8 cellular contexts compared by ENCODE assay signal in the genomic region with DNA sequence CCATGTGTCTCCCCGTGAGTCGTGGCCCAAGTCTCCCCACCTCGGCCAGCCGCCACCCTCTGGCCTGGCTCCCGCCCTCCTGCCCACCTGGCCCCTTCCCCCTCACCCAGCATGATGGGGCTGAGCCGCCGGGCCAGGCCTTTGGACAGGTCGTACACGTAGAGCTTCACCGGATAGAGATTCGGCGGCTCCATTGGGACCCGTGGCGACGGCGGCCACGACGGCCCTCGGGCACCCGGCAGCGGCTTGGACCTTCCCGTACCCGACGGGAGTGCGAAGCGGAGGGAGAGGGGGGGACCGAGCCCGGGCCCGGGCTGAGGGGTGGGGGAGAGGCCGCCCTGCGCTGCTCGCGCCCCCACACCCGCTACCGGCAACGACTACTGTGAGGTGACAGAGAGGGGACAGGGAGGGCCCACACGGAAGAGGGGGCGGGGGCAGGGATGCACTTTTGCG. TPM values are rescaled to one million over a fixed set of nuclear protein-coding genes. Genes with fewer than 3 reads are reported as not detected.
DNase-seq lines count a peak whose midpoint lies in the region; ATAC-seq and TF ChIP-seq lines count a peak whose summit lies in the region.

A gene (minus strand): TSS at position 398 of the 453 bp plus-strand sequence. CDS start 204 bp downstream, at position 194.

- TF ChIP-seq CTCF in Peyer's patch (IDR thresholded peaks at IDR 0.05) (no peak), endodermal cell (conservative IDR thresholded peaks at IDR 0.05) (no peak)

- ATAC-seq in activated T-cell treated with anti-CD3 and anti-CD28 coated beads, Interleukin-2, amount 50 U/mL, for 4 hours: peak; percentile 83 to 84
- peak; percentile 22 for ATAC-seq in HG02885 (IDR thresholded peaks at IDR 0.05; ENCODE audit: poor library complexity, unreplicated experiment)

- H3K4me1 ChIP-seq in Peyer's patch: peaks cover 2 to 27% (median 11%) of the 10 kb centered on the region in 4 donors
- no peaks in the 10 kb centered on the region for H3K4me1 ChIP-seq in endodermal cell (ENCODE audit: control insufficient read depth, insufficient read depth, low read length)
- peaks cover 14 to 28% of the 10 kb centered on the region in 2 donors for H3K4me1 ChIP-seq in muscle layer of duodenum (ENCODE audit: control insufficient read depth in 1 of 2, insufficient read depth in 2 of 2, low read length in 2 of 2)

- peaks cover 42% of the 10 kb centered on the region for H3K4me1 Mint-ChIP-seq in activated T-cell treated with anti-CD3 and anti-CD28 coated beads, Interleukin-2, amount 50 U/mL, for 4 hours (ENCODE audit: low read depth)
- peaks cover 22% of the 10 kb centered on the region for H3K4me1 Mint-ChIP-seq in endodermal cell

- peak within 1 kb of the TSS; percentile 99 for H3K27ac Mint-ChIP-seq in endodermal cell

- H3K4me3 ChIP-seq in Peyer's patch (peak within 1 kb of the TSS; percentile 71 to 91 (median 88)), endodermal cell (ENCODE audit: low read length) (peak within 1 kb of the TSS; percentile 93), muscle layer of duodenum (ENCODE audit: low read depth in 1 of 2, low read length in 2 of 2) (peak within 1 kb of the TSS; percentile 86 to 88)

- H3K9me3 Mint-ChIP-seq in activated T-cell treated with anti-CD3 and anti-CD28 coated beads, Interleukin-2, amount 50 U/mL, for 4 hours: no peaks in the 10 kb centered on the region
- no peaks in the 10 kb centered on the region for H3K9me3 Mint-ChIP-seq in endodermal cell

- peak within 1 kb of the TSS; percentile 98 for H3K9ac ChIP-seq in endodermal cell (ENCODE audit: extremely low read depth, low read length, poor library complexity, severe bottlenecking)

- H3K27ac ChIP-seq in Peyer's patch: peak within 1 kb of the TSS; percentile 92 to 98 (median 96)
- peak within 1 kb of the TSS; percentile 94 for H3K27ac ChIP-seq in endodermal cell (ENCODE audit: low read depth, low read length)
- peak within 1 kb of the TSS; percentile 96 for H3K27ac ChIP-seq in muscle layer of duodenum (ENCODE audit: low read length)

- peak; percentile 82 to 97 for TF ChIP-seq POLR2A in Peyer's patch (IDR thresholded peaks at IDR 0.05)

- 0 to 3% methylated on average over 4 to 39 of the region's 39 CpGs for WGBS in endodermal cell (ENCODE audit: insufficient coverage in 1 of 2, insufficient read length in 1 of 2), 2 experiments

- no peaks in the 10 kb centered on the region for H3K9me3 ChIP-seq in Peyer's patch
- H3K9me3 ChIP-seq in endodermal cell (ENCODE audit: control insufficient read depth, low read length): no peaks in the 10 kb centered on the region
- H3K9me3 ChIP-seq in muscle layer of duodenum (ENCODE audit: control insufficient read depth in 1 of 2, low read length in 2 of 2): no peaks in the 10 kb centered on the region

- DNase-seq in activated T-cell treated with anti-CD3 and anti-CD28 coated beads, Interleukin-2, amount 50 U/mL, for 4 hours: no peak
- DNase-seq in activated T-cell treated with anti-CD3 and anti-CD28 coated beads, Interleukin-2, amount 50 U/mL, for 48 hours: no peak
- no peak for DNase-seq in Peyer's patch
- DNase-seq in endodermal cell: no peak
- DNase-seq in MV-4-11 (lab: John Stamatoyannopoulos, UW): no peak
- no peak for DNase-seq in LoVo (ENCODE audit: low spot score)

- peak within 1 kb of the TSS; percentile 99 for H3K4me3 Mint-ChIP-seq in activated T-cell treated with anti-CD3 and anti-CD28 coated beads, Interleukin-2, amount 50 U/mL, for 4 hours
- H3K4me3 Mint-ChIP-seq in endodermal cell: peak within 1 kb of the TSS; percentile 95

- H3K27me3 ChIP-seq in Peyer's patch: no peaks in the 10 kb centered on the region
- no peaks in the 10 kb centered on the region for H3K27me3 ChIP-seq in endodermal cell (ENCODE audit: control insufficient read depth, insufficient read depth, low read length, poor library complexity, severe bottlenecking)
- no peaks in the 10 kb centered on the region for H3K27me3 ChIP-seq in muscle layer of duodenum (ENCODE audit: low read depth, low read length)

- peaks cover 0 to 29% (median 0%) of the 10 kb centered on the region in 3 donors for H3K36me3 ChIP-seq in Peyer's patch
- H3K36me3 ChIP-seq in endodermal cell (ENCODE audit: control insufficient read depth, insufficient read depth, low read length): peaks cover 23% of the 10 kb centered on the region
- peaks cover 0 to 24% of the 10 kb centered on the region in 2 donors for H3K36me3 ChIP-seq in muscle layer of duodenum (ENCODE audit: control insufficient read depth in 1 of 2, insufficient read depth in 2 of 2, low read length in 2 of 2)

- H3K36me3 Mint-ChIP-seq in activated T-cell treated with anti-CD3 and anti-CD28 coated beads, Interleukin-2, amount 50 U/mL, for 4 hours (ENCODE audit: insufficient read depth): peaks cover 26% of the 10 kb centered on the region
- peaks cover 31% of the 10 kb centered on the region for H3K36me3 Mint-ChIP-seq in endodermal cell (ENCODE audit: low read depth)

- H3K27me3 Mint-ChIP-seq in activated T-cell treated with anti-CD3 and anti-CD28 coated beads, Interleukin-2, amount 50 U/mL, for 4 hours (ENCODE audit: low read depth): no peaks in the 10 kb centered on the region
- H3K27me3 Mint-ChIP-seq in endodermal cell (ENCODE audit: insufficient read depth): no peaks in the 10 kb centered on the region

RNA-seq across cellular contexts. Expression of the gene that starts here (rescaled TPM):
- 100 to 1,000 TPM; 124 to 141 (median 129) TPM for total RNA-seq in activated T-cell treated with anti-CD3 and anti-CD28 coated beads, Interleukin-2, amount 50 U/mL, for 4 hours
- total RNA-seq in Peyer's patch: 10 to 100 TPM; 22.3 to 39.4 (median 29.9) TPM
- 10 to 100 TPM; 21.8 to 28.9 TPM for total RNA-seq in endodermal cell
- polyA plus RNA-seq in endodermal cell (2013, experiment 1 of 2): 31.6 TPM
- polyA plus RNA-seq in endodermal cell (2013, experiment 2 of 2): 27.1 TPM
